ENCODE assay signal across 15 cellular contexts in the genomic region with DNA sequence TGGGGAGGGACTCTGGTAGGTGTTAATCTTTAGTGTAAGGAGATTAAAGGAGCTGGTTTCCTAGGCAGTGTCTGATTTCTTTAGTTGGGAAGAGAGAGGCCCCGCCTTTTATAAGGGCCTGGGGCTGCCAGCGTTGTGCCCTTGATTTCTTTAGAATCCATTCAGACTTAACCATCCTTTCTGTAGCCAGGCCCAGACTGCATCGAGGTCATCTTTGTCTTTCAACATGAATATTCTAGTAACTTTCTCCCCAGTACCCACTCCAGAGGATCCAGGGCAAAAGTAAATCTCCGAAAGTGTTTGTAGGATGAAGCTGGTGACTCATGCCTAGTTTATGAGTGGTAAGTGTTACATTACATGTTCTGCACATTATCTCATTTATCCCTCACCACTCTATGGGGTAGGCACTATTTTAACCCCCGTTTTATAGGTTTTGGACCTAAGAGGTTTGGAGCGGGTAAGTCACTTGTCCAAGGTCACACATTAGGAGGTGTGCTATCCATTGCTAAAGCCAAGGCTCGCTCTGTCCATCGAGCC. TPM values are rescaled to one million over a fixed set of nuclear protein-coding genes. Genes with fewer than 3 reads are reported as not detected.
DNase-seq lines count a peak whose midpoint lies in the region; ATAC-seq and TF ChIP-seq lines count a peak whose summit lies in the region.
"Had no signal": no experiment of that assay in that cellular context is flagged by ENCODE, and none has a peak within 500 bp of the region (broad histone marks: within the 10 kb centered on the region; RNA-seq: fewer than 3 reads in every experiment).

No MANE protein-coding gene starts in this region.

- H3K4me1 Mint-ChIP-seq in natural killer cell = peaks cover 30 to 42% of the 10 kb centered on the region in 2 donors

- no peaks in the 10 kb centered on the region for H3K4me1 ChIP-seq in ascending aorta

- no peaks in the 10 kb centered on the region for H3K36me3 Mint-ChIP-seq in natural killer cell
- H3K36me3 Mint-ChIP-seq: activated naive CD8-positive, alpha-beta T cell treated with anti-CD3 and anti-CD28 coated beads, Interleukin-2, amount 10 ng/mL, durations not matched to agents 7 days and 5 days had no signal

- no peaks in the 10 kb centered on the region for H3K27me3 Mint-ChIP-seq in natural killer cell (ENCODE audit: low read depth in 2 of 2)
- H3K27me3 Mint-ChIP-seq: activated naive CD8-positive, alpha-beta T cell treated with anti-CD3 and anti-CD28 coated beads, Interleukin-2, amount 10 ng/mL, durations not matched to agents 7 days and 5 days had no signal

- no peak for ATAC-seq in natural killer cell
- ATAC-seq in GM21786 (IDR thresholded peaks at IDR 0.05; ENCODE audit: unreplicated experiment) = no peak

- H3K36me3 ChIP-seq in ascending aorta = no peaks in the 10 kb centered on the region
- H3K36me3 ChIP-seq: vagina had no signal

- peak; percentile 24 for DNase-seq in AG20443 (ENCODE audit: low spot score)
- peak; percentile 47 for DNase-seq in HT1080 (ENCODE audit: low read depth)
- peak; percentile 40 to 69 for DNase-seq in cardiac fibroblast (ENCODE audit: low read depth in 2 of 2)
- DNase-seq in natural killer cell = no peak
- DNase-seq in activated gamma-delta T cell (lab: John Stamatoyannopoulos, UW) = no peak
- DNase-seq in ascending aorta (ENCODE audit: low spot score in 2 of 2) = no peak
- no peak for DNase-seq in GOT3 (lab: John Stamatoyannopoulos, UW)
- DNase-seq: activated naive CD8-positive, alpha-beta T cell treated with anti-CD3 and anti-CD28 coated beads, Interleukin-2, amount 10 ng/mL, durations not matched to agents 7 days and 5 days; Calu3; NCI-H1092 treated with DMSO at 0.1 percent for 48 hours; NCI-H748 treated with DMSO at 0.1 percent for 48 hours had no signal

- H3K27ac ChIP-seq in ascending aorta = no peak overlapping the region
- H3K27ac ChIP-seq: HL-60, vagina had no signal

- no peaks in the 10 kb centered on the region for H3K9me3 Mint-ChIP-seq in natural killer cell
- H3K9me3 Mint-ChIP-seq: activated naive CD8-positive, alpha-beta T cell treated with anti-CD3 and anti-CD28 coated beads, Interleukin-2, amount 10 ng/mL, durations not matched to agents 7 days and 5 days had no signal

- H3K9me3 ChIP-seq in ascending aorta = no peaks in the 10 kb centered on the region
- H3K9me3 ChIP-seq: vagina had no signal

- TF ChIP-seq CTCF in cardiac fibroblast (IDR thresholded peaks at IDR 0.05; ENCODE audit: low read depth, low read length) (no peak), natural killer cell (IDR thresholded peaks at IDR 0.05) (no peak), ascending aorta (IDR thresholded peaks at IDR 0.05) (no peak)

- peak overlapping the region; percentile 6 to 61 for H3K27ac Mint-ChIP-seq in natural killer cell

- H3K4me3 Mint-ChIP-seq in natural killer cell = no peak overlapping the region
- H3K4me3 Mint-ChIP-seq: activated naive CD8-positive, alpha-beta T cell treated with anti-CD3 and anti-CD28 coated beads, Interleukin-2, amount 10 ng/mL, durations not matched to agents 7 days and 5 days had no signal

- no peak overlapping the region for H3K4me3 ChIP-seq in cardiac fibroblast (replicated peaks in 1 of 2; ENCODE audit: low read depth in 2 of 2, low read length in 2 of 2)
- no peak overlapping the region for H3K4me3 ChIP-seq in ascending aorta
- H3K4me3 ChIP-seq: skin epidermis, vagina had no signal

- no peaks in the 10 kb centered on the region for H3K27me3 ChIP-seq in ascending aorta
- H3K27me3 ChIP-seq: vagina had no signal

- intact Hi-C loops in natural killer cell (cut with micrococcal nuclease) = no loop called here
- intact Hi-C loops in ascending aorta (cut with DNase I) = no loop called here

RNA-seq across cellular contexts. Expression of a gene that starts 11.8 kb away (rescaled TPM):
- total RNA-seq in HT1080 (2014; rRNA removed; shearing (Covaris generic)) = 31.1 and 38.0 TPM in 2 replicates
- polyA plus RNA-seq in HT1080 (2015; cell fraction: cytosol; rRNA removed) = 33.9 and 50.6 TPM in 2 replicates
- polyA plus RNA-seq in HT1080 (2015; cell fraction: nucleus; rRNA removed) = 60.2 and 69.7 TPM in 2 replicates
- total RNA-seq in natural killer cell (100 to 1,000 TPM; 163 to 187 (median 169) TPM), ascending aorta (61.9 TPM)

Comparison
In these comparisons a context has a peak if more than half of its experiments do, and no peak if none do; other contexts are left out.
1. DNase-seq: peak in AG20443 (single experiment), HT1080 (single experiment) and cardiac fibroblast (2 of 2); none in natural killer cell (single experiment), activated gamma-delta T cell (single experiment), ascending aorta (0 of 2) and GOT3 (single experiment).